Comparison of ENCODE assay signal across 8 cellular contexts in the genomic region with DNA sequence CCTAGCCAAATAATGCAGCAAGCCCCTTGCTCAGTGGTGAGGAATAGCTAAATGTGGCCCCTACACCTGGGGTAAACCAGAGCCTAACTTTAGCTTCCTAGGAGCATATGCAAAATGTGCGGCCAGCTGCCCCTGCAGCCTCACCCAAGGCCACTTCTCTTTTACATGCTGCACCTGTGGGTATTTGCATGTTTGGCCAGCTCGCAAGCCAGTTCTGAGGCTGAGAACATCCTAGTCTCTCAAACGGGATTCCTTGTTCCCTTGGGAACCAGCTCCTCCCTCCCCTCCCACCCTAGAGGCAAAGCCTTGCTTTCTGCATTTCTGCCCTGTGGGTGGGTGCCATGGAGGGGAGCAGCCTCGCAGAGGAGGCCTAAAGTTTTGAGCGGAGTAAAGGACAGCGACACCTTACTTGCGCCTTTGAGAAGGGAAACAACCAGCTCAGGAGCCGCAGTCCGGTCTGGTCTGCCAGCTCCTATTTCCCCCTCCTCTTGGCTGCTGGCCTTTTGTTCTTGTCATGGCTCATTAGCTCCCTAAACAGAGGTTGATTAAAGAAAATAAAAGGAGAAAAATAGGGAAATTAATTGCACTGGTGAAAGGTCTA.
DNase-seq lines count a peak whose midpoint lies in the region; ATAC-seq and TF ChIP-seq lines count a peak whose summit lies in the region.

No MANE protein-coding gene starts in this region.

- H3K9me3 ChIP-seq in testis = no peaks in the 10 kb centered on the region

- no peaks in the 10 kb centered on the region for H3K27me3 Mint-ChIP-seq in stimulated activated memory B cell treated with anti-CD40 and anti-IgM and Interleukin-4, amounts not matched to agents 10 μg/mL and 1 μg/mL and 100 μg/mL, for 72 hours

- no peak overlapping the region for H3K4me3 ChIP-seq in testis

- peaks cover 81% of the 10 kb centered on the region for H3K4me1 Mint-ChIP-seq in stimulated activated memory B cell treated with anti-CD40 and anti-IgM and Interleukin-4, amounts not matched to agents 10 μg/mL and 1 μg/mL and 100 μg/mL, for 72 hours

- H3K36me3 ChIP-seq in testis (ENCODE audit: low read depth, missing control alignments) = no peaks in the 10 kb centered on the region

- DNase-seq in DMS79 treated with DMSO at 0.1 percent for 48 hours (lab: John Stamatoyannopoulos, UW) (peak; percentile 15), DMS79 (lab: John Stamatoyannopoulos, UW) (no peak), NCI-H526 treated with DMSO at 0.1 percent for 48 hours (lab: John Stamatoyannopoulos, UW) (peak; percentile 100), testis (no peak), sciatic nerve (ENCODE audit: low spot score) (no peak), HT-29 (ENCODE audit: low spot score) (no peak)

- no peaks in the 10 kb centered on the region for H3K9me3 Mint-ChIP-seq in stimulated activated memory B cell treated with anti-CD40 and anti-IgM and Interleukin-4, amounts not matched to agents 10 μg/mL and 1 μg/mL and 100 μg/mL, for 72 hours

- WGBS in testis, 2 donors = 47 to 57% methylated on average over 8 to 9 of the region's 9 CpGs

- peak overlapping the region; percentile 66 for H3K4me3 Mint-ChIP-seq in stimulated activated memory B cell treated with anti-CD40 and anti-IgM and Interleukin-4, amounts not matched to agents 10 μg/mL and 1 μg/mL and 100 μg/mL, for 72 hours

- no peak for TF ChIP-seq POLR2A in testis (IDR thresholded peaks at IDR 0.05)

- H3K27ac Mint-ChIP-seq in stimulated activated memory B cell treated with anti-CD40 and anti-IgM and Interleukin-4, amounts not matched to agents 10 μg/mL and 1 μg/mL and 100 μg/mL, for 72 hours = peak overlapping the region; percentile 96

- H3K36me3 Mint-ChIP-seq in stimulated activated memory B cell treated with anti-CD40 and anti-IgM and Interleukin-4, amounts not matched to agents 10 μg/mL and 1 μg/mL and 100 μg/mL, for 72 hours = peaks cover 7% of the 10 kb centered on the region

- ATAC-seq in HG02970 (IDR thresholded peaks at IDR 0.05; ENCODE audit: low FRiP score, unreplicated experiment) = peak; percentile 63
- ATAC-seq in stimulated activated memory B cell treated with anti-CD40 and anti-IgM and Interleukin-4, amounts not matched to agents 10 μg/mL and 1 μg/mL and 100 μg/mL, for 72 hours = peak; percentile 84
- ATAC-seq in sciatic nerve = no peak

- intact Hi-C loops in testis (cut with DNase I; ENCODE audit: low total_unique reads) = no loop called here
- intact Hi-C loops in sciatic nerve (cut with DNase I) = no loop called here

- TF ChIP-seq CTCF in testis (IDR thresholded peaks at IDR 0.05) = no peak

- no peaks in the 10 kb centered on the region for H3K4me1 ChIP-seq in testis

- no peak overlapping the region for H3K27ac ChIP-seq in testis

- H3K27me3 ChIP-seq in testis = no peaks in the 10 kb centered on the region

Comparison
In these comparisons a context has a peak if more than half of its experiments do, and no peak if none do; other contexts are left out.
1. DNase-seq: peak in DMS79 treated with DMSO at 0.1 percent for 48 hours (single experiment) and NCI-H526 treated with DMSO at 0.1 percent for 48 hours (single experiment); none in DMS79 (single experiment), testis (single experiment), sciatic nerve (single experiment) and HT-29 (single experiment).